1 cellular context compared by ENCODE assay signal in the genomic region with DNA sequence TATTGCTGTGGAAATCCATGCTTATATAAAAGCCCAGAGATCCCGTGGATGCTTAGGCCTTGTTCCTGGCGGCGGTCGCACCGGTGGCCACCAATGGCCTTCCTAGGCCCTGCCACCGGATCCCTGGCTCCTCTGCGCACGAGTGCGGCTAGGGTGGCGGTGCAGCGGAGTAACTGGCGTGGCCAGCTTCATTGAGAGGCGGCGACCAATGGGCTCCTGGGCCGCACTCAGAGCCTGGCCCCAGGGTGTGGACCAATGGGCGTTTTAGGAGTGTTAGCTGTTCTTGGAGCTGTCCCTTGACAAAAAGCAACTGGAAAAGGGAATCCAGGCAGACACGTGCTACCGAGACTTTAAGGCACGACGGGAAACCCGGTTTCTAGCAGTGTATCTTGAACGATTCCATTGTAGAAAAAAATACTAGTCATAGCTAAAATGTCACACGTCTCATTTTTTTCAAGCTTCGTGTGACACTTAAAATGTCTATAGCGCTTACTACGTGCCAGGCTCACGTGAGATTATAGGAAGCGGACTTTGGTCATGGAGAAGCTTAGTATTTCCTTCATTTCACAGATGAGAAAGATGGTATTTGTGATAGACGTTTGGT.
A peak's percentile ranks its signal among the peaks of the same experiment; 100 is the strongest.
TF ChIP-seq lines count a peak whose summit lies in the region.

No MANE protein-coding gene starts in this region.

TF ChIP-seq in HepG2, 621 proteins besides CTCF, POLR2A, EP300 and RAD21 (continued from another document):
- TF ChIP-seq, protein P1, sequence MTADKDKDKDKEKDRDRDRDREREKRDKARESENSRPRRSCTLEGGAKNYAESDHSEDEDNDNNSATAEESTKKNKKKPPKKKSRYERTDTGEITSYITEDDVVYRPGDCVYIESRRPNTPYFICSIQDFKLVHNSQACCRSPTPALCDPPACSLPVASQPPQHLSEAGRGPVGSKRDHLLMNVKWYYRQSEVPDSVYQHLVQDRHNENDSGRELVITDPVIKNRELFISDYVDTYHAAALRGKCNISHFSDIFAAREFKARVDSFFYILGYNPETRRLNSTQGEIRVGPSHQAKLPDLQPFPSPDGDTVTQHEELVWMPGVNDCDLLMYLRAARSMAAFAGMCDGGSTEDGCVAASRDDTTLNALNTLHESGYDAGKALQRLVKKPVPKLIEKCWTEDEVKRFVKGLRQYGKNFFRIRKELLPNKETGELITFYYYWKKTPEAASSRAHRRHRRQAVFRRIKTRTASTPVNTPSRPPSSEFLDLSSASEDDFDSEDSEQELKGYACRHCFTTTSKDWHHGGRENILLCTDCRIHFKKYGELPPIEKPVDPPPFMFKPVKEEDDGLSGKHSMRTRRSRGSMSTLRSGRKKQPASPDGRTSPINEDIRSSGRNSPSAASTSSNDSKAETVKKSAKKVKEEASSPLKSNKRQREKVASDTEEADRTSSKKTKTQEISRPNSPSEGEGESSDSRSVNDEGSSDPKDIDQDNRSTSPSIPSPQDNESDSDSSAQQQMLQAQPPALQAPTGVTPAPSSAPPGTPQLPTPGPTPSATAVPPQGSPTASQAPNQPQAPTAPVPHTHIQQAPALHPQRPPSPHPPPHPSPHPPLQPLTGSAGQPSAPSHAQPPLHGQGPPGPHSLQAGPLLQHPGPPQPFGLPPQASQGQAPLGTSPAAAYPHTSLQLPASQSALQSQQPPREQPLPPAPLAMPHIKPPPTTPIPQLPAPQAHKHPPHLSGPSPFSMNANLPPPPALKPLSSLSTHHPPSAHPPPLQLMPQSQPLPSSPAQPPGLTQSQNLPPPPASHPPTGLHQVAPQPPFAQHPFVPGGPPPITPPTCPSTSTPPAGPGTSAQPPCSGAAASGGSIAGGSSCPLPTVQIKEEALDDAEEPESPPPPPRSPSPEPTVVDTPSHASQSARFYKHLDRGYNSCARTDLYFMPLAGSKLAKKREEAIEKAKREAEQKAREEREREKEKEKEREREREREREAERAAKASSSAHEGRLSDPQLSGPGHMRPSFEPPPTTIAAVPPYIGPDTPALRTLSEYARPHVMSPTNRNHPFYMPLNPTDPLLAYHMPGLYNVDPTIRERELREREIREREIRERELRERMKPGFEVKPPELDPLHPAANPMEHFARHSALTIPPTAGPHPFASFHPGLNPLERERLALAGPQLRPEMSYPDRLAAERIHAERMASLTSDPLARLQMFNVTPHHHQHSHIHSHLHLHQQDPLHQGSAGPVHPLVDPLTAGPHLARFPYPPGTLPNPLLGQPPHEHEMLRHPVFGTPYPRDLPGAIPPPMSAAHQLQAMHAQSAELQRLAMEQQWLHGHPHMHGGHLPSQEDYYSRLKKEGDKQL (CRISPR knock-in tag; IDR thresholded peaks at IDR 0.05; ENCODE audit: low read depth): no peak
- TF ChIP-seq ZNF766 (CRISPR knock-in tag; IDR thresholded peaks at IDR 0.05; ENCODE audit: borderline replicate concordance) (no peak), KMT2A (CRISPR knock-in tag; IDR thresholded peaks at IDR 0.05) (peak; percentile 71), BORCS8-MEF2B (CRISPR knock-in tag; IDR thresholded peaks at IDR 0.05) (0 out of 2 replicates have a peak, but pooled peaks have one; percentile 22), ATF5 (CRISPR knock-in tag; IDR thresholded peaks at IDR 0.05; ENCODE audit: low read depth) (no peak), ZKSCAN5 (CRISPR knock-in tag; IDR thresholded peaks at IDR 0.05) (no peak), ZNF646 (CRISPR knock-in tag; IDR thresholded peaks at IDR 0.05) (no peak), ZNF740 (CRISPR knock-in tag; IDR thresholded peaks at IDR 0.05) (no peak; the same call in 1 of the 2 replicates), ZNF142 (CRISPR knock-in tag; IDR thresholded peaks at IDR 0.05) (no peak), GPN1 (CRISPR knock-in tag; IDR thresholded peaks at IDR 0.05; ENCODE audit: borderline replicate concordance) (no peak), ASH2L (IDR thresholded peaks at IDR 0.05; ENCODE audit: insufficient read length, low read depth, low read length) (peak; percentile 47), ZBTB7A (CRISPR knock-in tag; IDR thresholded peaks at IDR 0.05) (no peak; the same call in 1 of the 2 replicates), ZNF652 (CRISPR knock-in tag; IDR thresholded peaks at IDR 0.05; ENCODE audit: borderline replicate concordance, low read depth) (no peak), NFIB (CRISPR knock-in tag; IDR thresholded peaks at IDR 0.05; ENCODE audit: borderline replicate concordance) (no peak), ZFP82 (CRISPR knock-in tag; IDR thresholded peaks at IDR 0.05; ENCODE audit: borderline replicate concordance) (no peak), TSC22D2 (CRISPR knock-in tag; IDR thresholded peaks at IDR 0.05; ENCODE audit: borderline replicate concordance) (0 out of 2 replicates have a peak, but pooled peaks have one; percentile 66), PRPF4 (IDR thresholded peaks at IDR 0.05; ENCODE audit: low read depth, low read length, poor library complexity, severe bottlenecking) (no peak), GABPB1 (CRISPR knock-in tag; IDR thresholded peaks at IDR 0.05) (peak; percentile 44; the same call in 1 of the 2 replicates), SOX13 (IDR thresholded peaks at IDR 0.05) (no peak), SOX13 (CRISPR knock-in tag; conservative IDR thresholded peaks at IDR 0.05 in 1 of 2, IDR thresholded peaks at IDR 0.05 in 1 of 2) (no peak)
- TF ChIP-seq, protein P2, sequence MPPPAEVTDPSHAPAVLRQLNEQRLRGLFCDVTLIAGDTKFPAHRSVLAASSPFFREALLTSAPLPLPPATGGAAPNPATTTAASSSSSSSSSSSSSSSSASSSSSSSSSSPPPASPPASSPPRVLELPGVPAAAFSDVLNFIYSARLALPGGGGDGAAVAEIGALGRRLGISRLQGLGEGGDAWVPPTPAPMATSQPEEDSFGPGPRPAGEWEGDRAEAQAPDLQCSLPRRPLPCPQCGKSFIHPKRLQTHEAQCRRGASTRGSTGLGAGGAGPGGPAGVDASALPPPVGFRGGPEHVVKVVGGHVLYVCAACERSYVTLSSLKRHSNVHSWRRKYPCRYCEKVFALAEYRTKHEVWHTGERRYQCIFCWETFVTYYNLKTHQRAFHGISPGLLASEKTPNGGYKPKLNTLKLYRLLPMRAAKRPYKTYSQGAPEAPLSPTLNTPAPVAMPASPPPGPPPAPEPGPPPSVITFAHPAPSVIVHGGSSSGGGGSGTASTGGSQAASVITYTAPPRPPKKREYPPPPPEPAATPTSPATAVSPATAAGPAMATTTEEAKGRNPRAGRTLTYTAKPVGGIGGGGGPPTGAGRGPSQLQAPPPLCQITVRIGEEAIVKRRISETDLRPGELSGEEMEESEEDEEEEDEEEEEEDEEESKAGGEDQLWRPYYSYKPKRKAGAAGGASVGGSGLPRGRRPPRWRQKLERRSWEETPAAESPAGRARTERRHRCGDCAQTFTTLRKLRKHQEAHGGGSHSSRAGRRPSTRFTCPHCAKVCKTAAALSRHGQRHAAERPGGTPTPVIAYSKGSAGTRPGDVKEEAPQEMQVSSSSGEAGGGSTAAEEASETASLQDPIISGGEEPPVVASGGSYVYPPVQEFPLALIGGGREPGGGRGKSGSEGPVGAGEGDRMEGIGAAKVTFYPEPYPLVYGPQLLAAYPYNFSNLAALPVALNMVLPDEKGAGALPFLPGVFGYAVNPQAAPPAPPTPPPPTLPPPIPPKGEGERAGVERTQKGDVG (CRISPR knock-in tag; IDR thresholded peaks at IDR 0.05; ENCODE audit: borderline replicate concordance): no peak
- TF ChIP-seq, protein P3, sequence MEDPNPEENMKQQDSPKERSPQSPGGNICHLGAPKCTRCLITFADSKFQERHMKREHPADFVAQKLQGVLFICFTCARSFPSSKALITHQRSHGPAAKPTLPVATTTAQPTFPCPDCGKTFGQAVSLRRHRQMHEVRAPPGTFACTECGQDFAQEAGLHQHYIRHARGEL (CRISPR knock-in tag; IDR thresholded peaks at IDR 0.05): no peak
- TF ChIP-seq, protein P4, sequence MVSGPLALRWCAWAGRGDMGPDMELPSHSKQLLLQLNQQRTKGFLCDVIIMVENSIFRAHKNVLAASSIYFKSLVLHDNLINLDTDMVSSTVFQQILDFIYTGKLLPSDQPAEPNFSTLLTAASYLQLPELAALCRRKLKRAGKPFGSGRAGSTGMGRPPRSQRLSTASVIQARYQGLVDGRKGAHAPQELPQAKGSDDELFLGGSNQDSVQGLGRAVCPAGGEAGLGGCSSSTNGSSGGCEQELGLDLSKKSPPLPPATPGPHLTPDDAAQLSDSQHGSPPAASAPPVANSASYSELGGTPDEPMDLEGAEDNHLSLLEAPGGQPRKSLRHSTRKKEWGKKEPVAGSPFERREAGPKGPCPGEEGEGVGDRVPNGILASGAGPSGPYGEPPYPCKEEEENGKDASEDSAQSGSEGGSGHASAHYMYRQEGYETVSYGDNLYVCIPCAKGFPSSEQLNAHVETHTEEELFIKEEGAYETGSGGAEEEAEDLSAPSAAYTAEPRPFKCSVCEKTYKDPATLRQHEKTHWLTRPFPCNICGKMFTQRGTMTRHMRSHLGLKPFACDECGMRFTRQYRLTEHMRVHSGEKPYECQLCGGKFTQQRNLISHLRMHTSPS (CRISPR knock-in tag; IDR thresholded peaks at IDR 0.05; ENCODE audit: low read depth): no peak
